In the genomic region with DNA sequence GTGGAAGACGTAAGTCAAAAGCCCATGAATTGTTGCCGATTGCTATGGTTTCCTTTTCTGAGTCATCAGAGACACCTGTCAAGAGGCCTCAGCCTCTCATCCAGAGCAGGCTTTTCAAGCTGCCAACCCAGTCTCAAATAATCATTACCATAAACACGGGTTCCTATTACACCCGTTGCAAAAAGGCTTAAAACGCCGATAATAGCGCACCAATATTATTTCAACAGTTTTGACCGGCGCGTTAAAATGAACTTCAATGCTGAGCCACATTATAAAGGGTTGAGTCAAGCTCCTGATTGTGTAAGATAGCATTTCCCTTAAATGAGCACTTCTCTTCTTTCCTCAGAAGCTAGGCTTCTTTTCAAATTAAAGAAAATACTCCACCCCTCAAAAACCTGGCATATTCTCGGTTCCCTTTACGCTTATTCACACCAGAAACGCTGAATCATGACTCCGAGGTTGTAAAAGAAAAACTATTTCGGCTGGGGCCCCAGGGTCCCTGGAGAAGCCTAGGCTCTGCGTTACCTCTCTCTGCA, we compare ENCODE assay signal across 10 cellular contexts. TPM values are rescaled to one million over a fixed set of nuclear protein-coding genes. Genes with fewer than 3 reads are reported as not detected.
DNase-seq lines count a peak whose midpoint lies in the region; ATAC-seq lines count a peak whose summit lies in the region.
"Had no signal": no experiment of that assay in that cellular context is flagged by ENCODE, and none has a peak within 500 bp of the region (broad histone marks: within the 10 kb centered on the region; RNA-seq: fewer than 3 reads in every experiment).

No MANE protein-coding gene starts in this region.

- H3K36me3 ChIP-seq in urinary bladder (ENCODE audit: insufficient read depth): no peaks in the 10 kb centered on the region

- 17% methylated on average over 16 of the region's 16 CpGs for WGBS in urinary bladder

- H3K9me3 Mint-ChIP-seq in activated naive CD4-positive, alpha-beta T cell treated with anti-CD3 and anti-CD28 coated beads for 36 hours: peaks cover 3% of the 10 kb centered on the region

- H3K4me3 ChIP-seq in urinary bladder (ENCODE audit: low read depth, low read length): peak overlapping the region; percentile 92

- H3K36me3 Mint-ChIP-seq in activated naive CD4-positive, alpha-beta T cell treated with anti-CD3 and anti-CD28 coated beads for 36 hours (ENCODE audit: low read depth): no peaks in the 10 kb centered on the region
- H3K36me3 Mint-ChIP-seq: CD4-positive, CD25-positive, alpha-beta regulatory T cell had no signal

- no peak overlapping the region for H3K27ac Mint-ChIP-seq in activated naive CD4-positive, alpha-beta T cell treated with anti-CD3 and anti-CD28 coated beads for 36 hours
- H3K27ac Mint-ChIP-seq: CD4-positive, CD25-positive, alpha-beta regulatory T cell had no signal

- H3K4me3 Mint-ChIP-seq in activated naive CD4-positive, alpha-beta T cell treated with anti-CD3 and anti-CD28 coated beads for 36 hours: no peak overlapping the region
- H3K4me3 Mint-ChIP-seq: activated T-cell treated with anti-CD3 and anti-CD28 coated beads, Interleukin-2, amount 50 U/mL, for 4 hours had no signal

- intact Hi-C loops in activated naive CD4-positive, alpha-beta T cell treated with anti-CD3 and anti-CD28 coated beads for 36 hours (cut with micrococcal nuclease): no loop called here

- peak overlapping the region; percentile 44 for H3K27ac ChIP-seq in urinary bladder (ENCODE audit: low read depth)

- DNase-seq in SKM-1 treated with dmso at 0.1 percent for 144 hours (lab: John Stamatoyannopoulos, UW; ENCODE audit: unreplicated experiment) (peak; percentile 47), SKM-1 (lab: John Stamatoyannopoulos, UW; ENCODE audit: unreplicated experiment) (no peak), NCI-H2171 (lab: John Stamatoyannopoulos, UW) (peak; percentile 28), dedifferentiated amniotic fluid mesenchymal stem cell (ENCODE audit: extremely low spot score) (peak; percentile 70), medulla oblongata (ENCODE audit: extremely low spot score) (peak; percentile 30)
- DNase-seq in activated naive CD4-positive, alpha-beta T cell treated with anti-CD3 and anti-CD28 coated beads for 36 hours: no peak
- DNase-seq: activated T-cell treated with anti-CD3 and anti-CD28 coated beads, Interleukin-2, amount 50 U/mL, for 4 hours had no signal

- H3K27me3 Mint-ChIP-seq in activated naive CD4-positive, alpha-beta T cell treated with anti-CD3 and anti-CD28 coated beads for 36 hours (ENCODE audit: low read depth): peaks cover 43% of the 10 kb centered on the region

- H3K4me1 ChIP-seq in urinary bladder (ENCODE audit: insufficient read depth): peaks cover 3% of the 10 kb centered on the region

- CTCF ChIA-PET in activated naive CD4-positive, alpha-beta T cell treated with anti-CD3 and anti-CD28 coated beads for 36 hours (lab: Charles Lee): no interaction called here

- H3K4me1 Mint-ChIP-seq in activated naive CD4-positive, alpha-beta T cell treated with anti-CD3 and anti-CD28 coated beads for 36 hours (ENCODE audit: low read depth): peaks cover 15% of the 10 kb centered on the region
- H3K4me1 Mint-ChIP-seq: CD4-positive, CD25-positive, alpha-beta regulatory T cell had no signal

- peak; percentile 81 for ATAC-seq in HG02852 (IDR thresholded peaks at IDR 0.05; ENCODE audit: unreplicated experiment)

RNA-seq across cellular contexts. Expression of a gene that starts 1.4 kb away (rescaled TPM):
- total RNA-seq in urinary bladder: 24.8 TPM
- 30.3 TPM for polyA plus RNA-seq in urinary bladder
- total RNA-seq in activated naive CD4-positive, alpha-beta T cell treated with anti-CD3 and anti-CD28 coated beads for 36 hours: not detected
- total RNA-seq: CD4-positive, CD25-positive, alpha-beta regulatory T cell had no signal
- polyA plus RNA-seq: CD4-positive, CD25-positive, alpha-beta regulatory T cell had no signal

Comparison
In these comparisons a context has a peak if more than half of its experiments do, and no peak if none do; other contexts are left out.
1. DNase-seq: peak in SKM-1 treated with dmso at 0.1 percent for 144 hours (single experiment), NCI-H2171 (single experiment), dedifferentiated amniotic fluid mesenchymal stem cell (single experiment) and medulla oblongata (single experiment); none in SKM-1 (single experiment) and activated naive CD4-positive, alpha-beta T cell treated with anti-CD3 and anti-CD28 coated beads for 36 hours (single experiment).
2. RNA of a gene that starts 1.4 kb away (total RNA-seq): 24.8 TPM in urinary bladder (single experiment); not detected in activated naive CD4-positive, alpha-beta T cell treated with anti-CD3 and anti-CD28 coated beads for 36 hours; every median in the first group is over 10 times any median in the second.